ENCODE assay signal across 8 cellular contexts in the genomic region with DNA sequence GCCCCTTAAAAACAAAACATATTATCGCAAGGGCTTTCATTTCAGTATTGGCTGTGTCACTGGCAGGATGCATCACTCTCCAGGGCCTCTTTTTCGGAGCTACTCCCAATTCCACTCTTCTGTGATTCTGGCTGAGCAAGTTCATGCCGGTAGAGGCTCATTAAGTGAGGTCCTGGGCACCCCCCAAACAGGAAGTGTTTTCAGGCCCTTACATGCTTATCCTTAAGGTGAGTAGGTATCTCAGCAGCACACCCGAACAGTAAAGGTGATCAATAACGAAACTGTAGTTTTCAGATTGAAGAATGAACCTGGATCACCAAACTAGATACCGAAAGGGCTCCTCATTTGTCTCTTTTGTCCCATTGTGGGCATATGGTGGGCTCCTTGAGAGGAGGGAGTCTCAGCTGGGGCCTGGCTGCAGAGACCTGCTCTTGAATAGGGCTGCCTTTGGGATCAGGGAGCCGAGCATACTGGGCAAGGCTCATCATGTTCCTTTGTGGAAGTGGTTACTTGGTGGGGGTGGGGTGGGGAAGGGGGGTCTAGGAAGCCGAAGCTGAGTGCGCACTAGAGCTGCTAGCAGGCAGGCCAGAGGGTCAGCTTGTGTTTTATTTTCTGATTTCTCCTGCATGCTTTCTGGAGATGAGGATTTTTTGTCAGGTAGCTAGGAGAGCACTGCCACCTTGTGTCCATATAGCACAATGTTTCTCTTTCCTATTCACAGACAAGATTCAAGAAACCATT.
A peak's percentile ranks its signal among the peaks of the same experiment; 100 is the strongest.
DNase-seq lines count a peak whose midpoint lies in the region; ATAC-seq and TF ChIP-seq lines count a peak whose summit lies in the region.

No MANE protein-coding gene starts in this region.

- H3K4me2 ChIP-seq in OCI-LY3 (ENCODE audit: low read length) = peak overlapping the region; percentile 76
- no peak overlapping the region for H3K4me2 ChIP-seq in trophoblast cell (ENCODE audit: low read length)

- no peaks in the 10 kb centered on the region for H3K79me2 ChIP-seq in OCI-LY3 (ENCODE audit: low read length)
- no peaks in the 10 kb centered on the region for H3K79me2 ChIP-seq in trophoblast cell (ENCODE audit: control insufficient read depth, insufficient read depth, low read length, poor library complexity)

- H4K20me1 ChIP-seq in OCI-LY3 (ENCODE audit: insufficient read depth, low read length) = peaks cover 11% of the 10 kb centered on the region

- H4K91ac ChIP-seq in trophoblast cell (ENCODE audit: low read depth, low read length) = no peak overlapping the region

- H4K12ac ChIP-seq in trophoblast cell (ENCODE audit: low read depth, low read length) = no peak overlapping the region

- no peak overlapping the region for H2BK5ac ChIP-seq in trophoblast cell (ENCODE audit: low read depth, low read length, poor library complexity)

- H3K18ac ChIP-seq in trophoblast cell (ENCODE audit: low read length) = no peak overlapping the region

- DNase-seq in AG10803 (ENCODE audit: low read depth) = peak; percentile 77
- peak; percentile 82 for DNase-seq in GM13977 (ENCODE audit: low spot score)
- DNase-seq in activated naive CD8-positive, alpha-beta T cell treated with anti-CD3 and anti-CD28 coated beads, Interleukin-2, amount 50 U/mL, for 24 hours = no peak
- peak; percentile 73 for DNase-seq in glomerular visceral epithelial cell (ENCODE audit: extremely low spot score)
- peak; percentile 32 to 77 for DNase-seq in trophoblast cell

- no peak overlapping the region for H3K4ac ChIP-seq in trophoblast cell (ENCODE audit: low read depth, low read length)

- ATAC-seq in activated naive CD8-positive, alpha-beta T cell treated with anti-CD3 and anti-CD28 coated beads, Interleukin-2, amount 50 U/mL, for 24 hours = peak; percentile 58
- ATAC-seq in HG02610 (IDR thresholded peaks at IDR 0.05; ENCODE audit: unreplicated experiment) = no peak

- H3K9me3 ChIP-seq in OCI-LY3 (ENCODE audit: insufficient read depth, low read length) = no peaks in the 10 kb centered on the region
- no peaks in the 10 kb centered on the region for H3K9me3 ChIP-seq in trophoblast cell (ENCODE audit: insufficient read depth, low read depth, low read length)

- H3K23ac ChIP-seq in trophoblast cell (ENCODE audit: low read length) = no peak overlapping the region

- WGBS in trophoblast cell (ENCODE audit: extremely low coverage, insufficient coverage, insufficient read length) = no CpG with 5 or more reads among the region's 9 CpGs

- H3K9ac ChIP-seq in OCI-LY3 (ENCODE audit: low read length) (peak overlapping the region; percentile 34; the same call in 1 of the 2 replicates), trophoblast cell (ENCODE audit: low read length) (no peak overlapping the region)

- H2AK5ac ChIP-seq in trophoblast cell (ENCODE audit: low read length) = no peak overlapping the region

- H3K27me3 Mint-ChIP-seq in IgD-negative memory B cell = no peaks in the 10 kb centered on the region
- H3K27me3 Mint-ChIP-seq in activated naive CD8-positive, alpha-beta T cell treated with anti-CD3 and anti-CD28 coated beads, Interleukin-2, amount 50 U/mL, for 24 hours = no peaks in the 10 kb centered on the region

- no peak overlapping the region for H4K8ac ChIP-seq in trophoblast cell (ENCODE audit: low read depth, low read length)

- no peaks in the 10 kb centered on the region for H3K79me1 ChIP-seq in trophoblast cell (ENCODE audit: low read length)

- peaks cover 3% of the 10 kb centered on the region for H3K36me3 Mint-ChIP-seq in IgD-negative memory B cell
- H3K36me3 Mint-ChIP-seq in activated naive CD8-positive, alpha-beta T cell treated with anti-CD3 and anti-CD28 coated beads, Interleukin-2, amount 50 U/mL, for 24 hours (ENCODE audit: low read depth) = peaks cover 2% of the 10 kb centered on the region

- peak overlapping the region in 1 of 4 donors; percentile 79 for H3K4me3 Mint-ChIP-seq in IgD-negative memory B cell
- no peak overlapping the region for H3K4me3 Mint-ChIP-seq in activated naive CD8-positive, alpha-beta T cell treated with anti-CD3 and anti-CD28 coated beads, Interleukin-2, amount 50 U/mL, for 24 hours

- peak; percentile 83 for TF ChIP-seq CTCF in AG10803 (conservative IDR thresholded peaks at IDR 0.05; ENCODE audit: low read length)
- TF ChIP-seq CTCF in GM13977 (IDR thresholded peaks at IDR 0.05; ENCODE audit: extremely low read depth, insufficient read depth, missing control alignments) = peak; percentile 75
- TF ChIP-seq CTCF in OCI-LY3 (IDR thresholded peaks at IDR 0.05; ENCODE audit: low read depth, low read length) = peak; percentile 90

- H2BK12ac ChIP-seq in trophoblast cell (ENCODE audit: low read length) = no peak overlapping the region

- H3K4me1 Mint-ChIP-seq in IgD-negative memory B cell = peaks cover 0 to 8% (median 5%) of the 10 kb centered on the region in 3 donors
- peaks cover 8% of the 10 kb centered on the region for H3K4me1 Mint-ChIP-seq in activated naive CD8-positive, alpha-beta T cell treated with anti-CD3 and anti-CD28 coated beads, Interleukin-2, amount 50 U/mL, for 24 hours

- in situ Hi-C loops in GM13977 (cut with MboI; ENCODE audit: low pct_unique_long_range_greater_than_20kb, low sequenced_read_pairs, unreplicated experiment) = no loop called here

- peaks cover 27% of the 10 kb centered on the region for H3K36me3 ChIP-seq in OCI-LY3 (replicated peaks; ENCODE audit: low read depth, low read length)
- H3K36me3 ChIP-seq in trophoblast cell (ENCODE audit: control insufficient read depth in 1 of 2, insufficient read depth in 2 of 2, low read length in 2 of 2) = peaks cover 15 to 32% of the 10 kb centered on the region in 2 experiments

- H3K27ac ChIP-seq in OCI-LY3 (ENCODE audit: low read length) (peak overlapping the region; percentile 81), trophoblast cell (ENCODE audit: low read depth, low read length) (no peak overlapping the region)

- peak overlapping the region in 2 of 3 donors; percentile 78 to 93 for H3K27ac Mint-ChIP-seq in IgD-negative memory B cell
- H3K27ac Mint-ChIP-seq in activated naive CD8-positive, alpha-beta T cell treated with anti-CD3 and anti-CD28 coated beads, Interleukin-2, amount 50 U/mL, for 24 hours = no peak overlapping the region

- no peak overlapping the region for H2BK120ac ChIP-seq in trophoblast cell (ENCODE audit: insufficient read depth, low read length, poor library complexity)

- no peaks in the 10 kb centered on the region for H3K27me3 ChIP-seq in OCI-LY3 (ENCODE audit: low read depth, low read length)
- no peaks in the 10 kb centered on the region for H3K27me3 ChIP-seq in trophoblast cell (ENCODE audit: insufficient read depth, low read length)

- no peak overlapping the region for H2AFZ ChIP-seq in OCI-LY3 (ENCODE audit: low read depth, low read length)
- no peak overlapping the region for H2AFZ ChIP-seq in trophoblast cell (ENCODE audit: insufficient read depth, low read length, poor library complexity)

- H3K9me3 Mint-ChIP-seq in IgD-negative memory B cell = no peaks in the 10 kb centered on the region
- no peaks in the 10 kb centered on the region for H3K9me3 Mint-ChIP-seq in activated naive CD8-positive, alpha-beta T cell treated with anti-CD3 and anti-CD28 coated beads, Interleukin-2, amount 50 U/mL, for 24 hours

- H3K14ac ChIP-seq in trophoblast cell (ENCODE audit: low read length) = no peak overlapping the region

- H3K4me3 ChIP-seq in AG10803 (ENCODE audit: low read length) (no peak overlapping the region), OCI-LY3 (ENCODE audit: low read length) (peak overlapping the region; percentile 58), trophoblast cell (ENCODE audit: low read depth, low read length) (no peak overlapping the region)

- H3K4me1 ChIP-seq in OCI-LY3 (ENCODE audit: low read length) = peaks cover 47% of the 10 kb centered on the region
- no peaks in the 10 kb centered on the region for H3K4me1 ChIP-seq in trophoblast cell (ENCODE audit: control insufficient read depth in 1 of 2, insufficient read depth in 2 of 2, low read length in 2 of 2)
